Comparison of ENCODE assay signal across 9 cellular contexts in genomic region chr6:127971945-127972391, GRCh38.
DNase-seq lines count a peak whose midpoint lies in the region; ATAC-seq, FAIRE-seq and TF ChIP-seq lines count a peak whose summit lies in the region.
"Had no signal": no experiment of that assay in that cellular context is flagged by ENCODE, and none has a peak within 500 bp of the region (broad histone marks: within the 10 kb centered on the region; RNA-seq: fewer than 3 reads in every experiment).

No MANE protein-coding gene starts in this region.

- H3K4me3 ChIP-seq in cardiac fibroblast (replicated peaks in 1 of 2; ENCODE audit: low read depth in 2 of 2, low read length in 2 of 2) (no peak overlapping the region), ovary (no peak overlapping the region)

- H3K27me3 ChIP-seq in ovary, result no peaks in the 10 kb centered on the region

- TF ChIP-seq EP300 in ovary (IDR thresholded peaks at IDR 0.05), result no peak

- no peaks in the 10 kb centered on the region for H3K27me3 Mint-ChIP-seq in T-helper 2 cell treated with Interferon-gamma antibody and Interleukin-4, amounts not matched to agents 5 μg/mL and 100 μg/mL, for 36 hours (ENCODE audit: low read depth)

- H3K9me3 ChIP-seq in ovary, result no peaks in the 10 kb centered on the region

- H3K4me1 Mint-ChIP-seq in T-helper 2 cell treated with Interferon-gamma antibody and Interleukin-4, amounts not matched to agents 5 μg/mL and 100 μg/mL, for 36 hours (ENCODE audit: low read depth), result peaks cover 56% of the 10 kb centered on the region

- H3K27ac Mint-ChIP-seq in T-helper 2 cell treated with Interferon-gamma antibody and Interleukin-4, amounts not matched to agents 5 μg/mL and 100 μg/mL, for 36 hours, result peak overlapping the region; percentile 97

- DNase-seq in H54 (ENCODE audit: insufficient read length, low spot score) (peak; percentile 5), cardiac fibroblast (ENCODE audit: low read depth in 2 of 2) (peak; percentile 21 to 57), DMS153 treated with DMSO at 0.1 percent for 48 hours (lab: John Stamatoyannopoulos, UW; ENCODE audit: unreplicated experiment) (no peak), ovary (no peak)
- DNase-seq in T-helper 2 cell treated with Interferon-gamma antibody and Interleukin-4, amounts not matched to agents 5 μg/mL and 100 μg/mL, for 36 hours (ENCODE audit: low spot score), result peak; percentile 70
- peak; percentile 28 for DNase-seq in stimulated activated CD4-positive, alpha-beta T cell treated with anti-CD3 and anti-CD28 coated beads, Interleukin-2, amount 100 ng/mL, for 4 hours (ENCODE audit: low read depth)
- DNase-seq: substantia nigra had no signal

- H3K36me3 Mint-ChIP-seq in T-helper 2 cell treated with Interferon-gamma antibody and Interleukin-4, amounts not matched to agents 5 μg/mL and 100 μg/mL, for 36 hours (ENCODE audit: low read depth), result peaks cover 47% of the 10 kb centered on the region

- H3K4me3 Mint-ChIP-seq in T-helper 2 cell treated with Interferon-gamma antibody and Interleukin-4, amounts not matched to agents 5 μg/mL and 100 μg/mL, for 36 hours, result peak overlapping the region; percentile 78

- intact Hi-C loops in ovary (cut with DNase I), result no loop called here

- no peaks in the 10 kb centered on the region for H3K36me3 ChIP-seq in ovary

- no peak for ATAC-seq in GM19455 (IDR thresholded peaks at IDR 0.05; ENCODE audit: unreplicated experiment)
- ATAC-seq in GM21515 (IDR thresholded peaks at IDR 0.05; ENCODE audit: unreplicated experiment), result no peak

- no peaks in the 10 kb centered on the region for H3K4me1 ChIP-seq in ovary (ENCODE audit: insufficient read depth)

- FAIRE-seq in H54 (lab: Jason Lieb, UNC), result peak; percentile 93

- TF ChIP-seq POLR2A in H54 (IDR thresholded peaks at IDR 0.05; ENCODE audit: low read depth, low read length), result no peak
- no peak for TF ChIP-seq POLR2A in ovary (IDR thresholded peaks at IDR 0.05)

- H3K9me3 Mint-ChIP-seq in T-helper 2 cell treated with Interferon-gamma antibody and Interleukin-4, amounts not matched to agents 5 μg/mL and 100 μg/mL, for 36 hours, result peaks cover 37% of the 10 kb centered on the region

- no peak overlapping the region for H3K27ac ChIP-seq in ovary

- no peak for TF ChIP-seq CTCF in cardiac fibroblast (IDR thresholded peaks at IDR 0.05; ENCODE audit: low read depth, low read length)
- no peak for TF ChIP-seq CTCF in ovary (IDR thresholded peaks at IDR 0.05)

- WGBS in ovary, 3 donors, result 94 to 95% (median 95%) methylated on average over 4 of the region's 4 CpGs

Comparison
In these comparisons a context has a peak if more than half of its experiments do, and no peak if none do; other contexts are left out.
1. DNase-seq: peak in H54 (single experiment), T-helper 2 cell treated with Interferon-gamma antibody and Interleukin-4, amounts not matched to agents 5 μg/mL and 100 μg/mL, for 36 hours (single experiment), cardiac fibroblast (2 of 2) and stimulated activated CD4-positive, alpha-beta T cell treated with anti-CD3 and anti-CD28 coated beads, Interleukin-2, amount 100 ng/mL, for 4 hours (single experiment); none in DMS153 treated with DMSO at 0.1 percent for 48 hours (single experiment) and ovary (0 of 5).